In the genomic region with DNA sequence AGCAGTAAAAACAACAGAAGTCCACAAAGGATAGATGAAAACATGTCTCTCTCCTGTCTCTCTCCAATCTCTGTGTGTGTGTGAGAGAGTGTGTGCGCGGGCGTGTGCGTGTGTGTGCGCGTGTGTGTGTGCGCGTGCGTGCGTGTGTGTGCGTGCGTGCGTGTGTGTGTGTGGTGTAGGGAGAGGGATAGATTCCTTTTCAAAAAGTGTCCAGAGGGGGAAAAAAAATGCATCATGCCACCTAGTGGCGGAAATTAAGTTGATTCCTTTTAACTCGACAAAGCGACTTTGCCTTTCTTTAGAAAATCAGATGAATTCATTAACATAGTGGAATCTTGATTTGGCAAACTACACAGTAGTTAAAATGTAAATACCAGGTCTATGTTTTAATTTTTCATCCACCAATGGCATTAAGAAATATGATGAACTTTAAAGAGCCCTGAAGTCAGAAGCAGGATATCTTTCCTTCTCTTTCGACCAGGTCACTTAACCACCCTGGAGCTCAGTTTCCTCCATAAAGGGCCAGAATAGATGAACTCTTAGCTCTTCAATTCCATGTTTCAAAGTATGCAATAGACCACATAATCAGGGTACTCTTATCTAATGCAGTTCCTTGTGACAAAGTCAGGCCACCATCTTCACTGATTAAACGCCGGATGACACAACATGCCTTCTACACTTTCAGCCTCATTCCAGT, we compare ENCODE assay signal across 8 cellular contexts.
DNase-seq lines count a peak whose midpoint lies in the region; ATAC-seq and TF ChIP-seq lines count a peak whose summit lies in the region.

No MANE protein-coding gene starts in this region.

- no peaks in the 10 kb centered on the region for H3K27me3 ChIP-seq in brain microvascular endothelial cell (replicated peaks)
- no peaks in the 10 kb centered on the region for H3K27me3 ChIP-seq in iPS-15b (ENCODE audit: control insufficient read depth, insufficient read depth, low read length)

- in situ Hi-C loops in brain microvascular endothelial cell (cut with HindIII; ENCODE audit: low pct_ligation_motif_present, low sequenced_read_pairs): no loop called here

- no peaks in the 10 kb centered on the region for H3K4me1 ChIP-seq in iPS-15b (ENCODE audit: control insufficient read depth, insufficient read depth, low read length)

- H3K9me3 ChIP-seq in iPS-15b (ENCODE audit: control insufficient read depth, insufficient read depth, low read length): no peaks in the 10 kb centered on the region

- no peaks in the 10 kb centered on the region for H3K36me3 ChIP-seq in brain microvascular endothelial cell (replicated peaks)
- H3K36me3 ChIP-seq in iPS-15b (ENCODE audit: control insufficient read depth, insufficient read depth, low read length): no peaks in the 10 kb centered on the region

- peak; percentile 74 for ATAC-seq in HG03342 (IDR thresholded peaks at IDR 0.05; ENCODE audit: unreplicated experiment)

- H3K4me3 ChIP-seq in brain microvascular endothelial cell (ENCODE audit: low read depth, low read length) (peak overlapping the region; percentile 48), iPS-15b (ENCODE audit: low read depth, low read length) (peak overlapping the region; percentile 1), skeletal muscle cell (ENCODE audit: low read depth, low read length) (peak overlapping the region; percentile 37)

- H3K27ac ChIP-seq in brain microvascular endothelial cell: no peak overlapping the region

- peak; percentile 58 for TF ChIP-seq CTCF in brain microvascular endothelial cell (IDR thresholded peaks at IDR 0.05; ENCODE audit: low read depth, low read length, missing control alignments)

- H3K9ac ChIP-seq in iPS-15b (ENCODE audit: low read depth, low read length): no peak overlapping the region

- peak; percentile 9 for DNase-seq in NCI-H2196 (lab: John Stamatoyannopoulos, UW; ENCODE audit: unreplicated experiment)
- no peak for DNase-seq in NCI-H2196 treated with DMSO at 0.1 percent for 48 hours (lab: John Stamatoyannopoulos, UW; ENCODE audit: unreplicated experiment)
- peak; percentile 73 for DNase-seq in NCI-H748 treated with DMSO at 0.1 percent for 48 hours (lab: John Stamatoyannopoulos, UW)
- DNase-seq in brain microvascular endothelial cell: peak; percentile 67
- DNase-seq in skeletal muscle cell (ENCODE audit: low read depth): peak; percentile 71
- no peak for DNase-seq in 8988T

Comparison
In these comparisons a context has a peak if more than half of its experiments do, and no peak if none do; other contexts are left out.
1. DNase-seq: peak in NCI-H2196 (single experiment), NCI-H748 treated with DMSO at 0.1 percent for 48 hours (single experiment), brain microvascular endothelial cell (single experiment) and skeletal muscle cell (single experiment); none in NCI-H2196 treated with DMSO at 0.1 percent for 48 hours (single experiment) and 8988T (single experiment).
2. Peak in every context shown above with its lines, with median percentiles within 50 percentile points of each other: H3K4me3 ChIP-seq.